In the genomic region with DNA sequence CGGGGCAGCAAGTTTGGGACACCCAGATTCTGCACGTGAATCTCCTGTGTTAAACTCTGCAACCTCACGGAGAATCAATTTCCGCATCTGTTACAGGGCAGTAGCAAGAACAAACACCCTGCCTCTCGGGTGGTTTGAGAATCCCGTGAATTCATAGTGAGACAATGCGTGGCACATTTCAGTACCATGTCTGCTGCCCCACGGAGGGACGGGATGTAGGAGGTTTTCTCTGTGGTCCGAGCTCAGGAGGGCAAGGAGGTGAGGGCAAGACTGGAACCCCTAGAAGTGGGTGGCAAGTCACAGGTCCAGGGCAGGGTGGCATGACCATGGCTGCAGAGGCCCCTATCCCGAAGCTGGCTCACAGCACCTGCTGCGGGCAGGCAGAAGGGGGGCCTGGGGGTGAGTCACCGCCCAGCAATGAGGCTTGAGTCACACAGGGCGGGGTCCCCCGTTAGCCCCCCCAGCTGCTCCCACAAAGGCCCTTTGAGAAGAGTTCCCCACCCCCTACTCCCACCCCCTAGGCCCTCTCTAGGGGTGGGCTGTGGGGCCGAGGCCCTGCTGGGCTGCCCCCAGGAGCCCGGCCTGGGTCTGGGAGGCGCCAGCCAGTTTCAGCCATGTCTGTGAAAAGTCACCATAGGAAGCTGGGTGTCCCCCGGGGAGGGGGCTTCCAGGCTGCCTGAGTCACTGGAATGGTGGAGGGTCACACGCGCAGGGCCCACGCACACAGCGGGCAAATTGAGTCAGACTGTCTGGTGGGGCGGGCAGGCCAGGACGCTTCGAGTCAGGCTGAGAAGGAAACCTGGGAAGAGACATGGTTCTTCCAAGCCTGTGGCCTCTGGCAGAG, we compare ENCODE assay signal across 1 cellular context.
TF ChIP-seq lines count a peak whose summit lies in the region.

No MANE protein-coding gene starts in this region.

TF ChIP-seq in HepG2, 621 proteins besides CTCF, POLR2A, EP300 and RAD21 (continued from another document and continues in another):
- TF ChIP-seq ZNF280B (CRISPR knock-in tag; IDR thresholded peaks at IDR 0.05; ENCODE audit: borderline replicate concordance) (no peak), ZNF225 (CRISPR knock-in tag; IDR thresholded peaks at IDR 0.05) (no peak), MEIS2 (CRISPR knock-in tag; IDR thresholded peaks at IDR 0.05) (0 out of 2 replicates have a peak, but pooled peaks have one; percentile 13), KMT2B (CRISPR knock-in tag; IDR thresholded peaks at IDR 0.05) (no peak), ELF1 (CRISPR knock-in tag; IDR thresholded peaks at IDR 0.05) (no peak; the same call in 1 of the 2 replicates), ISX (CRISPR knock-in tag; conservative IDR thresholded peaks at IDR 0.05) (no peak), NFIB (CRISPR knock-in tag; IDR thresholded peaks at IDR 0.05; ENCODE audit: borderline replicate concordance) (no peak), PAF1 (CRISPR knock-in tag; IDR thresholded peaks at IDR 0.05) (no peak), FOXP4 (CRISPR knock-in tag; IDR thresholded peaks at IDR 0.05) (peak; percentile 43; the same call in 1 of the 2 replicates), NR2F2 (IDR thresholded peaks at IDR 0.05; ENCODE audit: borderline replicate concordance, low read depth) (no peak), HOXA9 (CRISPR knock-in tag; IDR thresholded peaks at IDR 0.05; ENCODE audit: borderline replicate concordance) (no peak), MEIS1 (CRISPR knock-in tag; IDR thresholded peaks at IDR 0.05; ENCODE audit: borderline replicate concordance) (no peak), ZNF788 (CRISPR knock-in tag; IDR thresholded peaks at IDR 0.05; ENCODE audit: borderline replicate concordance) (no peak), KDM6A (CRISPR knock-in tag; IDR thresholded peaks at IDR 0.05; ENCODE audit: low read depth) (no peak), MLLT10 (CRISPR knock-in tag; IDR thresholded peaks at IDR 0.05) (no peak), ZNF615 (CRISPR knock-in tag; IDR thresholded peaks at IDR 0.05; ENCODE audit: borderline replicate concordance) (no peak), JDP2 (CRISPR knock-in tag; IDR thresholded peaks at IDR 0.05; ENCODE audit: borderline replicate concordance) (no peak), KDM4B (CRISPR knock-in tag; IDR thresholded peaks at IDR 0.05) (no peak; the same call in 1 of the 2 replicates), ZNF598 (CRISPR knock-in tag; IDR thresholded peaks at IDR 0.05; ENCODE audit: borderline replicate concordance) (no peak), ZNF232 (CRISPR knock-in tag; IDR thresholded peaks at IDR 0.05; ENCODE audit: borderline replicate concordance) (no peak), ZNF20 (CRISPR knock-in tag; IDR thresholded peaks at IDR 0.05) (no peak), SIN3B (IDR thresholded peaks at IDR 0.05; ENCODE audit: low read length) (no peak), RXRA (CRISPR knock-in tag; IDR thresholded peaks at IDR 0.05) (peak; percentile 59; the same call in 1 of the 2 replicates), ZNF260 (CRISPR knock-in tag; IDR thresholded peaks at IDR 0.05; ENCODE audit: borderline replicate concordance, low read depth) (no peak), ZNF546 (CRISPR knock-in tag; conservative IDR thresholded peaks at IDR 0.05) (no peak), MTA3 (CRISPR knock-in tag; IDR thresholded peaks at IDR 0.05) (no peak), TBX2 (CRISPR knock-in tag; IDR thresholded peaks at IDR 0.05; ENCODE audit: borderline replicate concordance) (peak; percentile 69; the same call in 1 of the 2 replicates), HNRNPH1 (optimal IDR thresholded peaks at IDR 0.05; ENCODE audit: low read depth, low read length) (no peak), RBM39 (IDR thresholded peaks at IDR 0.05; ENCODE audit: low read depth, low read length, poor library complexity, severe bottlenecking) (peak; percentile 60), SP5 (CRISPR knock-in tag; IDR thresholded peaks at IDR 0.05; ENCODE audit: borderline replicate concordance, low read depth) (peak; percentile 94), ZNF335 (CRISPR knock-in tag; IDR thresholded peaks at IDR 0.05) (no peak), JUN (CRISPR knock-in tag; IDR thresholded peaks at IDR 0.05) (peak; percentile 97), TCF7L2 (IDR thresholded peaks at IDR 0.05; ENCODE audit: low read depth, low read length) (no peak), SP2 (CRISPR knock-in tag; IDR thresholded peaks at IDR 0.05) (no peak), CREM (IDR thresholded peaks at IDR 0.05) (0 out of 2 replicates have a peak, but pooled peaks have one; percentile 15), CREM (CRISPR knock-in tag; IDR thresholded peaks at IDR 0.05) (no peak), DNMT1 (CRISPR knock-in tag; IDR thresholded peaks at IDR 0.05) (no peak), NPAS2 (CRISPR knock-in tag; IDR thresholded peaks at IDR 0.05; ENCODE audit: borderline replicate concordance) (no peak), ZNF792 (CRISPR knock-in tag; IDR thresholded peaks at IDR 0.05) (peak; percentile 55; the same call in 1 of the 2 replicates), RBAK (CRISPR knock-in tag; IDR thresholded peaks at IDR 0.05) (no peak), GZF1 (CRISPR knock-in tag; IDR thresholded peaks at IDR 0.05) (no peak), TGIF2 (CRISPR knock-in tag; IDR thresholded peaks at IDR 0.05) (0 out of 2 replicates have a peak, but pooled peaks have one; percentile 43)
- TF ChIP-seq, protein P1, sequence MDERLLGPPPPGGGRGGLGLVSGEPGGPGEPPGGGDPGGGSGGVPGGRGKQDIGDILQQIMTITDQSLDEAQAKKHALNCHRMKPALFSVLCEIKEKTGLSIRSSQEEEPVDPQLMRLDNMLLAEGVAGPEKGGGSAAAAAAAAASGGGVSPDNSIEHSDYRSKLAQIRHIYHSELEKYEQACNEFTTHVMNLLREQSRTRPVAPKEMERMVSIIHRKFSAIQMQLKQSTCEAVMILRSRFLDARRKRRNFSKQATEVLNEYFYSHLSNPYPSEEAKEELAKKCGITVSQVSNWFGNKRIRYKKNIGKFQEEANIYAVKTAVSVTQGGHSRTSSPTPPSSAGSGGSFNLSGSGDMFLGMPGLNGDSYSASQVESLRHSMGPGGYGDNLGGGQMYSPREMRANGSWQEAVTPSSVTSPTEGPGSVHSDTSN (CRISPR knock-in tag; IDR thresholded peaks at IDR 0.05) = no peak
- TF ChIP-seq, protein P2, sequence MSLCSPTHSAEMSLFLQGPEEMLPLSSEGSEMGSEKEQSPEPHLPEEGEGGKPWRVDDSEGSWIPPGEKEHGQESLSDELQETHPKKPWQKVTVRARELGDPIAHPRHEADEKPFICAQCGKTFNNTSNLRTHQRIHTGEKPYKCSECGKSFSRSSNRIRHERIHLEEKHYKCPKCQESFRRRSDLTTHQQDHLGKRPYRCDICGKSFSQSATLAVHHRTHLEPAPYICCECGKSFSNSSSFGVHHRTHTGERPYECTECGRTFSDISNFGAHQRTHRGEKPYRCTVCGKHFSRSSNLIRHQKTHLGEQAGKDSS (CRISPR knock-in tag; IDR thresholded peaks at IDR 0.05; ENCODE audit: borderline replicate concordance, low read depth) = peak; percentile 43; the same call in 1 of the 2 replicates
- TF ChIP-seq, protein P3, sequence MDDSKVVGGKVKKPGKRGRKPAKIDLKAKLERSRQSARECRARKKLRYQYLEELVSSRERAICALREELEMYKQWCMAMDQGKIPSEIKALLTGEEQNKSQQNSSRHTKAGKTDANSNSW (CRISPR knock-in tag; IDR thresholded peaks at IDR 0.05; ENCODE audit: borderline replicate concordance) = no peak
- TF ChIP-seq, protein P4, sequence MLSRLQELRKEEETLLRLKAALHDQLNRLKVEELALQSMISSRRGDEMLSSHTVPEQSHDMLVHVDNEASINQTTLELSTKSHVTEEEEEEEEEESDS (CRISPR knock-in tag; IDR thresholded peaks at IDR 0.05; ENCODE audit: borderline replicate concordance) = no peak
- TF ChIP-seq, protein P5, sequence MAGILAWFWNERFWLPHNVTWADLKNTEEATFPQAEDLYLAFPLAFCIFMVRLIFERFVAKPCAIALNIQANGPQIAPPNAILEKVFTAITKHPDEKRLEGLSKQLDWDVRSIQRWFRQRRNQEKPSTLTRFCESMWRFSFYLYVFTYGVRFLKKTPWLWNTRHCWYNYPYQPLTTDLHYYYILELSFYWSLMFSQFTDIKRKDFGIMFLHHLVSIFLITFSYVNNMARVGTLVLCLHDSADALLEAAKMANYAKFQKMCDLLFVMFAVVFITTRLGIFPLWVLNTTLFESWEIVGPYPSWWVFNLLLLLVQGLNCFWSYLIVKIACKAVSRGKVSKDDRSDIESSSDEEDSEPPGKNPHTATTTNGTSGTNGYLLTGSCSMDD (CRISPR knock-in tag; IDR thresholded peaks at IDR 0.05) = no peak
- TF ChIP-seq, protein P6, sequence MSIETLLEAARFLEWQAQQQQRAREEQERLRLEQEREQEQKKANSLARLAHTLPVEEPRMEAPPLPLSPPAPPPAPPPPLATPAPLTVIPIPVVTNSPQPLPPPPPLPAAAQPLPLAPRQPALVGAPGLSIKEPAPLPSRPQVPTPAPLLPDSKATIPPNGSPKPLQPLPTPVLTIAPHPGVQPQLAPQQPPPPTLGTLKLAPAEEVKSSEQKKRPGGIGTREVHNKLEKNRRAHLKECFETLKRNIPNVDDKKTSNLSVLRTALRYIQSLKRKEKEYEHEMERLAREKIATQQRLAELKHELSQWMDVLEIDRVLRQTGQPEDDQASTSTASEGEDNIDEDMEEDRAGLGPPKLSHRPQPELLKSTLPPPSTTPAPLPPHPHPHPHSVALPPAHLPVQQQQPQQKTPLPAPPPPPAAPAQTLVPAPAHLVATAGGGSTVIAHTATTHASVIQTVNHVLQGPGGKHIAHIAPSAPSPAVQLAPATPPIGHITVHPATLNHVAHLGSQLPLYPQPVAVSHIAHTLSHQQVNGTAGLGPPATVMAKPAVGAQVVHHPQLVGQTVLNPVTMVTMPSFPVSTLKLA (IDR thresholded peaks at IDR 0.05) = no peak
- TF ChIP-seq, protein P7, sequence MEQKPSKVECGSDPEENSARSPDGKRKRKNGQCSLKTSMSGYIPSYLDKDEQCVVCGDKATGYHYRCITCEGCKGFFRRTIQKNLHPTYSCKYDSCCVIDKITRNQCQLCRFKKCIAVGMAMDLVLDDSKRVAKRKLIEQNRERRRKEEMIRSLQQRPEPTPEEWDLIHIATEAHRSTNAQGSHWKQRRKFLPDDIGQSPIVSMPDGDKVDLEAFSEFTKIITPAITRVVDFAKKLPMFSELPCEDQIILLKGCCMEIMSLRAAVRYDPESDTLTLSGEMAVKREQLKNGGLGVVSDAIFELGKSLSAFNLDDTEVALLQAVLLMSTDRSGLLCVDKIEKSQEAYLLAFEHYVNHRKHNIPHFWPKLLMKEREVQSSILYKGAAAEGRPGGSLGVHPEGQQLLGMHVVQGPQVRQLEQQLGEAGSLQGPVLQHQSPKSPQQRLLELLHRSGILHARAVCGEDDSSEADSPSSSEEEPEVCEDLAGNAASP (CRISPR knock-in tag; IDR thresholded peaks at IDR 0.05; ENCODE audit: borderline replicate concordance) = no peak
- TF ChIP-seq, protein P8, sequence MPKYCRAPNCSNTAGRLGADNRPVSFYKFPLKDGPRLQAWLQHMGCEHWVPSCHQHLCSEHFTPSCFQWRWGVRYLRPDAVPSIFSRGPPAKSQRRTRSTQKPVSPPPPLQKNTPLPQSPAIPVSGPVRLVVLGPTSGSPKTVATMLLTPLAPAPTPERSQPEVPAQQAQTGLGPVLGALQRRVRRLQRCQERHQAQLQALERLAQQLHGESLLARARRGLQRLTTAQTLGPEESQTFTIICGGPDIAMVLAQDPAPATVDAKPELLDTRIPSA (CRISPR knock-in tag; IDR thresholded peaks at IDR 0.05; ENCODE audit: borderline replicate concordance) = no peak
- TF ChIP-seq, protein P9, sequence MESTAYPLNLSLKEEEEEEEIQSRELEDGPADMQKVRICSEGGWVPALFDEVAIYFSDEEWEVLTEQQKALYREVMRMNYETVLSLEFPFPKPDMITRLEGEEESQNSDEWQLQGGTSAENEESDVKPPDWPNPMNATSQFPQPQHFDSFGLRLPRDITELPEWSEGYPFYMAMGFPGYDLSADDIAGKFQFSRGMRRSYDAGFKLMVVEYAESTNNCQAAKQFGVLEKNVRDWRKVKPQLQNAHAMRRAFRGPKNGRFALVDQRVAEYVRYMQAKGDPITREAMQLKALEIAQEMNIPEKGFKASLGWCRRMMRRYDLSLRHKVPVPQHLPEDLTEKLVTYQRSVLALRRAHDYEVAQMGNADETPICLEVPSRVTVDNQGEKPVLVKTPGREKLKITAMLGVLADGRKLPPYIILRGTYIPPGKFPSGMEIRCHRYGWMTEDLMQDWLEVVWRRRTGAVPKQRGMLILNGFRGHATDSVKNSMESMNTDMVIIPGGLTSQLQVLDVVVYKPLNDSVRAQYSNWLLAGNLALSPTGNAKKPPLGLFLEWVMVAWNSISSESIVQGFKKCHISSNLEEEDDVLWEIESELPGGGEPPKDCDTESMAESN (CRISPR knock-in tag; conservative IDR thresholded peaks at IDR 0.05) = no peak
